In genomic region chr4:158005021-158005420, GRCh38 we compare ENCODE assay signal across 26 cellular contexts.
DNase-seq lines count a peak whose midpoint lies in the region; ATAC-seq and TF ChIP-seq lines count a peak whose summit lies in the region.
"Had no signal": no experiment of that assay in that cellular context is flagged by ENCODE, and none has a peak within 500 bp of the region (broad histone marks: within the 10 kb centered on the region; RNA-seq: fewer than 3 reads in every experiment).

No MANE protein-coding gene starts in this region.

- H3K4me3 Mint-ChIP-seq in dendritic cell treated with granulocyte-macrophage colony-stimulating factor and Interleukin-4, amounts not matched to agents 40 ng/mL and 50 ng/mL, for 4 days: no peak overlapping the region
- no peak overlapping the region for H3K4me3 Mint-ChIP-seq in nephron
- H3K4me3 Mint-ChIP-seq: CD8-positive, alpha-beta memory T cell; IgD-negative memory B cell had no signal

- H4K20me1 ChIP-seq in SK-N-SH (ENCODE audit: insufficient read depth): no peaks in the 10 kb centered on the region

- CTCF ChIA-PET in SK-N-SH (lab: Yijun Ruan, JAX): interaction anchor here (0.9 to 2.1 kb wide), 3 partner anchors 15 to 1469 kb away, joined by 3 to 6 read pairs (median 3); no protein-coding TSS in a partner anchor

- DNase-seq in SK-N-SH (no peak), transverse colon (no peak), iPS-NIHi7 (ENCODE audit: extremely low spot score) (no peak), esophagus muscularis mucosa (ENCODE audit: extremely low spot score) (no peak), DMS153 (lab: John Stamatoyannopoulos, UW) (no peak)
- DNase-seq: ACHN; C1 segment of cervical spinal cord; Calu3; CD8-positive, alpha-beta memory T cell; DMS53; GDM1; NCI-H1105; NCI-H146; NCI-H2029; NCI-H2171; NCI-H345; NCI-H524 treated with DMSO at 0.1 percent for 48 hours; NCI-H82; SJCRH30 had no signal

- WGBS in SK-N-SH (ENCODE audit: low lambda C conversion rate): 89% methylated on average over 2 of the region's 2 CpGs
- WGBS in transverse colon (ENCODE audit: low coverage in 1 of 2), 2 donors: 59 to 70% methylated on average over 2 of the region's 2 CpGs
- WGBS in esophagus muscularis mucosa: 73% methylated on average over 2 of the region's 2 CpGs

- TF ChIP-seq RAD21 in SK-N-SH (IDR thresholded peaks at IDR 0.05; ENCODE audit: low read length): no peak

- H3K9ac ChIP-seq in SK-N-SH: no peak overlapping the region

- H3K9me3 Mint-ChIP-seq in dendritic cell treated with granulocyte-macrophage colony-stimulating factor and Interleukin-4, amounts not matched to agents 40 ng/mL and 50 ng/mL, for 4 days: peaks cover 16% of the 10 kb centered on the region
- no peaks in the 10 kb centered on the region for H3K9me3 Mint-ChIP-seq in nephron

- H3K36me3 ChIP-seq in SK-N-SH (replicated peaks in 1 of 2; ENCODE audit: control insufficient read depth in 1 of 2, insufficient read depth in 2 of 2, low read length in 1 of 2) (no peaks in the 10 kb centered on the region), transverse colon (no peaks in the 10 kb centered on the region), esophagus muscularis mucosa (no peaks in the 10 kb centered on the region)
- H3K36me3 ChIP-seq: SJCRH30 had no signal

- no peaks in the 10 kb centered on the region for H3F3A ChIP-seq in SK-N-SH (replicated peaks; ENCODE audit: insufficient read depth)

- H3K27me3 ChIP-seq in SK-N-SH (ENCODE audit: insufficient read depth) (no peaks in the 10 kb centered on the region), transverse colon (no peaks in the 10 kb centered on the region), esophagus muscularis mucosa (no peaks in the 10 kb centered on the region)
- H3K27me3 ChIP-seq: SJCRH30 had no signal

- H3K4me3 ChIP-seq in SK-N-SH (ENCODE audit: low read depth in 2 of 2, low read length in 1 of 2) (no peak overlapping the region), transverse colon (no peak overlapping the region), esophagus muscularis mucosa (no peak overlapping the region)
- H3K4me3 ChIP-seq: SJCRH30 had no signal

- peaks cover 14% of the 10 kb centered on the region for H3K36me3 Mint-ChIP-seq in dendritic cell treated with granulocyte-macrophage colony-stimulating factor and Interleukin-4, amounts not matched to agents 40 ng/mL and 50 ng/mL, for 4 days (ENCODE audit: low read depth)
- H3K36me3 Mint-ChIP-seq in nephron (ENCODE audit: low read depth): no peaks in the 10 kb centered on the region
- H3K36me3 Mint-ChIP-seq: CD8-positive, alpha-beta memory T cell; IgD-negative memory B cell had no signal

- H3K9me3 ChIP-seq in SK-N-SH (no peaks in the 10 kb centered on the region), transverse colon (no peaks in the 10 kb centered on the region), esophagus muscularis mucosa (no peaks in the 10 kb centered on the region)
- H3K9me3 ChIP-seq: SJCRH30 had no signal

- H3K79me2 ChIP-seq in SK-N-SH (ENCODE audit: insufficient read depth): no peaks in the 10 kb centered on the region

- H3K4me1 ChIP-seq in SK-N-SH (ENCODE audit: control insufficient read depth in 1 of 2, insufficient read depth in 2 of 2, low read depth in 1 of 2, low read length in 1 of 2): peaks cover 0 to 9% of the 10 kb centered on the region in 2 experiments; a peak in 1 of 4 replicates
- H3K4me1 ChIP-seq in transverse colon: peaks cover 0 to 13% (median 5%) of the 10 kb centered on the region in 4 donors
- peaks cover 36 to 47% (median 44%) of the 10 kb centered on the region in 4 donors for H3K4me1 ChIP-seq in esophagus muscularis mucosa
- H3K4me1 ChIP-seq: SJCRH30 had no signal

- TF ChIP-seq EP300 in SK-N-SH (IDR thresholded peaks at IDR 0.05; ENCODE audit: borderline replicate concordance in 1 of 2, low read depth in 1 of 2, low read length in 1 of 2): no peak
- TF ChIP-seq EP300 in transverse colon (IDR thresholded peaks at IDR 0.05; ENCODE audit: low read depth): no peak
- no peak for TF ChIP-seq EP300 in esophagus muscularis mucosa (IDR thresholded peaks at IDR 0.05)

- no peak overlapping the region for H3K4me2 ChIP-seq in SK-N-SH

- intact Hi-C loops in dendritic cell treated with granulocyte-macrophage colony-stimulating factor and Interleukin-4, amounts not matched to agents 40 ng/mL and 50 ng/mL, for 4 days (cut with micrococcal nuclease): no loop called here
- intact Hi-C loops in transverse colon (cut with DNase I; ENCODE audit: low total_unique reads) (no loop called here), esophagus muscularis mucosa (cut with DNase I) (no loop called here)

- H3K4me1 Mint-ChIP-seq in dendritic cell treated with granulocyte-macrophage colony-stimulating factor and Interleukin-4, amounts not matched to agents 40 ng/mL and 50 ng/mL, for 4 days (ENCODE audit: low read depth): peaks cover 71% of the 10 kb centered on the region
- peaks cover 53% of the 10 kb centered on the region for H3K4me1 Mint-ChIP-seq in nephron
- H3K4me1 Mint-ChIP-seq: CD8-positive, alpha-beta memory T cell; IgD-negative memory B cell had no signal

- no peaks in the 10 kb centered on the region for H3K9me2 ChIP-seq in SK-N-SH

- peak overlapping the region; percentile 40 for H3K27ac Mint-ChIP-seq in dendritic cell treated with granulocyte-macrophage colony-stimulating factor and Interleukin-4, amounts not matched to agents 40 ng/mL and 50 ng/mL, for 4 days
- H3K27ac Mint-ChIP-seq in nephron: peak overlapping the region; percentile 87 to 94 (median 91)
- H3K27ac Mint-ChIP-seq: CD8-positive, alpha-beta memory T cell; IgD-negative memory B cell had no signal

- no peak for TF ChIP-seq CTCF in SK-N-SH (IDR thresholded peaks at IDR 0.05)
- no peak for TF ChIP-seq CTCF in nephron (IDR thresholded peaks at IDR 0.05; ENCODE audit: unreplicated experiment in 3 of 3)
- TF ChIP-seq CTCF in transverse colon (IDR thresholded peaks at IDR 0.05): no peak
- no peak for TF ChIP-seq CTCF in esophagus muscularis mucosa (IDR thresholded peaks at IDR 0.05)

- H3K27ac ChIP-seq in SK-N-SH (ENCODE audit: low read depth in 2 of 2, low read length in 1 of 2) (no peak overlapping the region), transverse colon (peak overlapping the region; percentile 16 to 29 (median 24)), esophagus muscularis mucosa (replicated peaks in 1 of 4) (peak overlapping the region in 2 of 4 donors; percentile 22 to 52)
- H3K27ac ChIP-seq: 22Rv1, SJCRH30 had no signal

- no peak for TF ChIP-seq POLR2A in transverse colon (IDR thresholded peaks at IDR 0.05)
- no peak for TF ChIP-seq POLR2A in esophagus muscularis mucosa (IDR thresholded peaks at IDR 0.05; ENCODE audit: low read depth)

- in situ Hi-C loops in transverse colon (cut with MboI; ENCODE audit: low pct_ligation_motif_present in 1 of 4, low pct_unique_long_range_greater_than_20kb in 1 of 4, low sequenced_read_pairs in 3 of 4): loop anchor here in 2 of 4 donors (10.0 to 25.0 kb wide), 2 partner anchors 160 to 632 kb away; no protein-coding TSS in a partner anchor

- H2AFZ ChIP-seq in SK-N-SH (ENCODE audit: low read depth): no peak overlapping the region

- no peak for ATAC-seq in SK-N-SH treated with all-trans-retinoic acid at 6 μM for 48 hours
- ATAC-seq: HCT116, Panc1 had no signal

- H3K27me3 Mint-ChIP-seq in dendritic cell treated with granulocyte-macrophage colony-stimulating factor and Interleukin-4, amounts not matched to agents 40 ng/mL and 50 ng/mL, for 4 days: no peaks in the 10 kb centered on the region
- no peaks in the 10 kb centered on the region for H3K27me3 Mint-ChIP-seq in nephron (ENCODE audit: low read depth)
- H3K27me3 Mint-ChIP-seq: CD8-positive, alpha-beta memory T cell; IgD-negative memory B cell had no signal

- POLR2A ChIA-PET in SK-N-SH (lab: Yijun Ruan, JAX): no interaction called here

TF ChIP-seq in SK-N-SH treated with all-trans-retinoic acid at 6 μM for 48 hours, 23 proteins besides CTCF, POLR2A, EP300 and RAD21:
- no peak for TF ChIP-seq ARNTL (CRISPR knock-in tag; IDR thresholded peaks at IDR 0.05; ENCODE audit: borderline replicate concordance, low read depth)
- peak; percentile 33; the same call in 1 of the 2 replicates for TF ChIP-seq ISL1 (CRISPR knock-in tag; IDR thresholded peaks at IDR 0.05)

TF ChIP-seq in SK-N-SH, 30 proteins besides CTCF, POLR2A, EP300 and RAD21:
- no peak for TF ChIP-seq IRF3 (IDR thresholded peaks at IDR 0.05; ENCODE audit: low read depth, low read length)
- no peak for TF ChIP-seq TCF12 (IDR thresholded peaks at IDR 0.05)
- no peak for TF ChIP-seq SMC3 (IDR thresholded peaks at IDR 0.05; ENCODE audit: low read depth, low read length)
- TF ChIP-seq JUND (IDR thresholded peaks at IDR 0.05): no peak
- no peak for TF ChIP-seq RFX5 (IDR thresholded peaks at IDR 0.05; ENCODE audit: low read length)
- TF ChIP-seq FOSL2 (IDR thresholded peaks at IDR 0.05; ENCODE audit: borderline replicate concordance, low read depth): no peak
- no peak for TF ChIP-seq MXI1 (IDR thresholded peaks at IDR 0.05; ENCODE audit: low read depth, low read length)
- TF ChIP-seq POLR2AphosphoS5 (IDR thresholded peaks at IDR 0.05; ENCODE audit: low read depth, low read length): no peak
- TF ChIP-seq RCOR1 (IDR thresholded peaks at IDR 0.05; ENCODE audit: low read length): no peak

Comparison
In these comparisons a context has a peak if more than half of its experiments do, and no peak if none do; other contexts are left out.
1. H3K27ac ChIP-seq: peak in transverse colon (4 of 4); none in SK-N-SH (0 of 2).